ENCODE assay signal across 8 cellular contexts in the genomic region with DNA sequence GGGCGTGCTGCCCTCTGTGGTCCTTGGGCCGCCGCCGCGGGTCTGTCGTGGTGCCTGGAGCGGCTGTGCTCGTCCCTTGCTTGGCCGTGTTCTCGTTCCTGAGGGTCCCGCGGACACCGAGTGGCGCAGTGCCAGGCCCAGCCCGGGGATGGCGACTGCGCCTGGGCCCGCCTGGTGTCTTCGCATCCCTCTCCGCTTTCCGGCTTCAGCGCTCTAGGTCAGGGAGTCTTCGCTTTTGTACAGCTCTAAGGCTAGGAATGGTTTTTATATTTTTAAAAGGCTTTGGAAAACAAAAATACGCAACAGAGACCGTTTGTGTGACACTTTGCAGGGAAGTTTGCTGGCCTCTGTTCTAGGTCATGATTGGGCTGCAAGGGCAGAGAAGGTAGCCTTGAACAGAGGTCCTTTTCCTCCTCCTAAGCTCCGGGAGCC. TPM values are rescaled to one million over a fixed set of nuclear protein-coding genes. Genes with fewer than 3 reads are reported as not detected.
DNase-seq lines count a peak whose midpoint lies in the region; ATAC-seq and TF ChIP-seq lines count a peak whose summit lies in the region.

No MANE protein-coding gene starts in this region.

- H3K9ac ChIP-seq in endodermal cell (ENCODE audit: extremely low read depth, low read length, poor library complexity, severe bottlenecking): peak overlapping the region; percentile 12

- peak overlapping the region; percentile 92 for H3K4me3 Mint-ChIP-seq in CD8-positive, alpha-beta T cell
- peak overlapping the region; percentile 90 for H3K4me3 Mint-ChIP-seq in endodermal cell

- CTCF ChIA-PET in CD8-positive, alpha-beta T cell (lab: Charles Lee): interaction anchor here (0.6 to 0.7 kb wide), 2 partner anchors 9 to 1991 kb away, joined by 3 read pairs; no protein-coding TSS in a partner anchor

- H3K27me3 ChIP-seq in CD8-positive, alpha-beta T cell (ENCODE audit: insufficient read depth, low read length): no peaks in the 10 kb centered on the region
- H3K27me3 ChIP-seq in endodermal cell (ENCODE audit: control insufficient read depth, insufficient read depth, low read length, poor library complexity, severe bottlenecking): no peaks in the 10 kb centered on the region

- intact Hi-C loops in CD8-positive, alpha-beta T cell (cut with DNase I, micrococcal nuclease): no loop called here
- intact Hi-C loops in mucosa of descending colon (cut with DNase I, micrococcal nuclease): loop anchor here in 1 of 2 donors (10.0 kb wide), 1 partner anchor 65 kb away; no protein-coding TSS in a partner anchor

- H3K27ac Mint-ChIP-seq in CD8-positive, alpha-beta T cell: peak overlapping the region; percentile 93
- peak overlapping the region; percentile 74 for H3K27ac Mint-ChIP-seq in endodermal cell

- in situ Hi-C loops in SK-MEL-5 (cut with HindIII; ENCODE audit: low pct_unique_long_range_greater_than_20kb, low sequenced_read_pairs): no loop called here

- POLR2A ChIA-PET in CD8-positive, alpha-beta T cell (lab: Charles Lee): interaction anchor here (0.9 kb wide), 1 partner anchor 71 kb away, joined by 3 read pairs; no protein-coding TSS in a partner anchor

- peak overlapping the region; percentile 87 for H3K27ac ChIP-seq in CD8-positive, alpha-beta T cell (ENCODE audit: low read depth, low read length)
- H3K27ac ChIP-seq in endodermal cell (ENCODE audit: low read depth, low read length) (no peak overlapping the region), urinary bladder (ENCODE audit: low read depth) (peak overlapping the region; percentile 81)

- H3K4me1 ChIP-seq in CD8-positive, alpha-beta T cell (ENCODE audit: insufficient read depth, low read length): peaks cover 60% of the 10 kb centered on the region
- H3K4me1 ChIP-seq in endodermal cell (ENCODE audit: control insufficient read depth, insufficient read depth, low read length): peaks cover 2% of the 10 kb centered on the region
- H3K4me1 ChIP-seq in mucosa of descending colon (ENCODE audit: low read depth): peaks cover 24% of the 10 kb centered on the region
- H3K4me1 ChIP-seq in urinary bladder (ENCODE audit: insufficient read depth): peaks cover 1% of the 10 kb centered on the region

- H3K27me3 Mint-ChIP-seq in CD8-positive, alpha-beta T cell (ENCODE audit: low read depth): no peaks in the 10 kb centered on the region
- H3K27me3 Mint-ChIP-seq in endodermal cell (ENCODE audit: insufficient read depth): no peaks in the 10 kb centered on the region

- no peak for TF ChIP-seq CTCF in CD8-positive, alpha-beta T cell (IDR thresholded peaks at IDR 0.05)
- no peak for TF ChIP-seq CTCF in endodermal cell (conservative IDR thresholded peaks at IDR 0.05)
- TF ChIP-seq CTCF in mucosa of descending colon (IDR thresholded peaks at IDR 0.05): no peak

- WGBS in endodermal cell (ENCODE audit: insufficient coverage in 1 of 2, insufficient read length in 1 of 2), 2 experiments: 0 to 1% methylated on average over 12 to 26 of the region's 26 CpGs
- WGBS in urinary bladder: under 1% methylated on average over 26 of the region's 26 CpGs

- peak overlapping the region; percentile 68 for H3K4me3 ChIP-seq in CD8-positive, alpha-beta T cell (ENCODE audit: low read depth, low read length)
- H3K4me3 ChIP-seq in endodermal cell (ENCODE audit: low read length) (peak overlapping the region; percentile 86), mucosa of descending colon (peak overlapping the region; percentile 42), urinary bladder (ENCODE audit: low read depth, low read length) (peak overlapping the region; percentile 94)

- H3K36me3 Mint-ChIP-seq in CD8-positive, alpha-beta T cell: peaks cover 39% of the 10 kb centered on the region
- peaks cover 32% of the 10 kb centered on the region for H3K36me3 Mint-ChIP-seq in endodermal cell (ENCODE audit: low read depth)

- H3K9me3 ChIP-seq in CD8-positive, alpha-beta T cell (ENCODE audit: low read length): no peaks in the 10 kb centered on the region
- H3K9me3 ChIP-seq in endodermal cell (ENCODE audit: control insufficient read depth, low read length): no peaks in the 10 kb centered on the region
- no peaks in the 10 kb centered on the region for H3K9me3 ChIP-seq in mucosa of descending colon

- peaks cover 70% of the 10 kb centered on the region for H3K4me1 Mint-ChIP-seq in CD8-positive, alpha-beta T cell (ENCODE audit: low read depth)
- H3K4me1 Mint-ChIP-seq in endodermal cell: peaks cover 20% of the 10 kb centered on the region

- peak; percentile 1 for ATAC-seq in CD8-positive, alpha-beta T cell
- ATAC-seq in GM19025 (IDR thresholded peaks at IDR 0.05; ENCODE audit: low read depth, unreplicated experiment): peak; percentile 18
- peak; percentile 23 for ATAC-seq in HG03139 (IDR thresholded peaks at IDR 0.05; ENCODE audit: unreplicated experiment)
- peak; percentile 19 for ATAC-seq in mucosa of descending colon

- H3K9me3 Mint-ChIP-seq in CD8-positive, alpha-beta T cell: peaks cover 2% of the 10 kb centered on the region
- peaks cover 3% of the 10 kb centered on the region for H3K9me3 Mint-ChIP-seq in endodermal cell

- no peaks in the 10 kb centered on the region for H3K36me3 ChIP-seq in CD8-positive, alpha-beta T cell (ENCODE audit: insufficient read depth, low read length)
- H3K36me3 ChIP-seq in endodermal cell (ENCODE audit: control insufficient read depth, insufficient read depth, low read length) (peaks cover 16% of the 10 kb centered on the region), mucosa of descending colon (ENCODE audit: low read depth) (no peaks in the 10 kb centered on the region), urinary bladder (ENCODE audit: insufficient read depth) (no peaks in the 10 kb centered on the region)

- peak in 3 of 7 experiments; percentile 34 to 67 (median 39) for DNase-seq in CD8-positive, alpha-beta T cell
- DNase-seq in SK-MEL-5 (ENCODE audit: low read depth, low spot score): peak; percentile 4
- DNase-seq in endodermal cell: peak; percentile 75
- peak in 1 of 3 donors; percentile 73 for DNase-seq in mucosa of descending colon
- DNase-seq in epidermal melanocyte (ENCODE audit: insufficient read length, low spot score): no peak

RNA-seq across cellular contexts. Expression of gene SOD1, which starts 0.7 kb away (rescaled TPM):
- total RNA-seq in CD8-positive, alpha-beta T cell: 100 to 1,000 TPM; 125 to 140 TPM
- total RNA-seq in SK-MEL-5 (2014; rRNA removed; shearing (Covaris generic)): 263 and 279 TPM in 2 replicates
- 211 and 261 TPM in 2 replicates for polyA plus RNA-seq in SK-MEL-5 (2015; cell fraction: cytosol; rRNA removed)
- polyA plus RNA-seq in SK-MEL-5 (2015; cell fraction: nucleus; rRNA removed): 55.8 and 73.8 TPM in 2 replicates
- total RNA-seq in endodermal cell (100 to 1,000 TPM; 185 to 234 TPM), mucosa of descending colon (100 to 1,000 TPM; 268 to 384 (median 269) TPM), urinary bladder (97.7 TPM)
- 192 TPM for polyA plus RNA-seq in endodermal cell (2013, experiment 1 of 2)
- 170 TPM for polyA plus RNA-seq in endodermal cell (2013, experiment 2 of 2)
- polyA plus RNA-seq in urinary bladder: 356 TPM

Comparison
In these comparisons a context has a peak if more than half of its experiments do, and no peak if none do; other contexts are left out.
1. H3K4me3 ChIP-seq: peak in every context shown above with its lines; median percentile 94 in urinary bladder; 86 in endodermal cell; 68 in CD8-positive, alpha-beta T cell; 42 in mucosa of descending colon.